Comparison of ENCODE assay signal across 24 cellular contexts in the genomic region with DNA sequence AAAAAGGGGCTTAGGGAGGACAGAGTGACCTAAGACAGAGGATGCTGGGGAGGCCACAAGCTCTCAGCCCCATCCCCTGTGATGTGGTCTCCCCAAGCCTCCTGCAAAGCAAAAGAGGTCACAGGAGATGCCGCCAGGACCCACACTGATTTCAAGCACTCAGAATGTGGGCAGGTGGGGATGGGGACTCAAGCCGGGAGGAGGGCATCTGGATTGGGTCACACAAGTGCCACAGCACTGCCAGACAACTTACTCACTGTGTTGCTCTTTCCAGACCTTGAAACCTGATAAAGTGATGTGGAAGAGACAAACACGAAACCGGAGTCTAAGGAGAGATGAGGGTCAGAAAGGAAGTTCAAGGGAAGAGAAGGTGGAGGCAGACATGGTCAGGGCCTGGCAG.
A peak's percentile ranks its signal among the peaks of the same experiment; 100 is the strongest.
DNase-seq lines count a peak whose midpoint lies in the region; ATAC-seq, FAIRE-seq and TF ChIP-seq lines count a peak whose summit lies in the region.
"Had no signal": no experiment of that assay in that cellular context is flagged by ENCODE, and none has a peak within 500 bp of the region (broad histone marks: within the 10 kb centered on the region; RNA-seq: fewer than 3 reads in every experiment).

No MANE protein-coding gene starts in this region.

- WGBS in A549 (ENCODE audit: missing lambda C conversion rate): 81% methylated on average over 4 of the region's 4 CpGs
- WGBS in mesenchymal stem cell: 100% methylated on average over 4 of the region's 4 CpGs

- peaks cover 2% of the 10 kb centered on the region for H3K36me3 Mint-ChIP-seq in chondrocyte (ENCODE audit: low read depth)
- H3K36me3 Mint-ChIP-seq: CD4-positive, CD25-positive, alpha-beta regulatory T cell had no signal

- POLR2A ChIA-PET in A549 (lab: Yijun Ruan, JAX): no interaction called here

- H2BK12ac ChIP-seq in mesenchymal stem cell (ENCODE audit: low read length in 2 of 2): no peak overlapping the region

- no peaks in the 10 kb centered on the region for H3K79me1 ChIP-seq in mesenchymal stem cell (replicated peaks; ENCODE audit: low read length, poor library complexity, severe bottlenecking)

- H2AFZ ChIP-seq in mesenchymal stem cell (ENCODE audit: low read depth, low read length): no peak overlapping the region
- H2AFZ ChIP-seq: GM23248 had no signal

- H4K8ac ChIP-seq in mesenchymal stem cell (ENCODE audit: low read length): no peak overlapping the region

- CTCF ChIA-PET in A549 (lab: Yijun Ruan, JAX): no interaction called here

- TF ChIP-seq POLR2A in A549 (IDR thresholded peaks at IDR 0.05; ENCODE audit: low read length): no peak

- H3K27me3 ChIP-seq in mesenchymal stem cell (ENCODE audit: control insufficient read depth in 1 of 2, insufficient read depth in 1 of 2, low read length in 2 of 2) (peaks cover 0 to 22% of the 10 kb centered on the region in 2 experiments), thoracic aorta (replicated peaks; ENCODE audit: insufficient read depth) (no peaks in the 10 kb centered on the region), brain microvascular endothelial cell (replicated peaks) (no peaks in the 10 kb centered on the region)
- H3K27me3 ChIP-seq: BLaER1 had no signal

- TF ChIP-seq EP300 in A549 (IDR thresholded peaks at IDR 0.05): no peak

- H3K4me3 Mint-ChIP-seq in chondrocyte (ENCODE audit: unreplicated experiment): no peak overlapping the region
- H3K4me3 Mint-ChIP-seq: CD4-positive, CD25-positive, alpha-beta regulatory T cell had no signal

- ATAC-seq in A549 (no peak), thoracic aorta (ENCODE audit: insufficient number of reproducible peaks, low FRiP score, low read depth) (no peak)
- ATAC-seq: PC-3 had no signal

- no peak overlapping the region for H3K23ac ChIP-seq in mesenchymal stem cell (ENCODE audit: low read length in 2 of 2)

- no peaks in the 10 kb centered on the region for H3K9me3 ChIP-seq in A549
- H3K9me3 ChIP-seq in mesenchymal stem cell (ENCODE audit: control insufficient read depth, low read length): no peaks in the 10 kb centered on the region
- no peaks in the 10 kb centered on the region for H3K9me3 ChIP-seq in thoracic aorta
- H3K9me3 ChIP-seq: BLaER1, SJCRH30 had no signal

- H3K18ac ChIP-seq in mesenchymal stem cell (ENCODE audit: low read depth in 1 of 2, low read length in 2 of 2): no peak overlapping the region

- H2AK5ac ChIP-seq in mesenchymal stem cell (ENCODE audit: low read length, severe bottlenecking): peak overlapping the region; percentile 70

- no peak for FAIRE-seq in A549 (lab: Jason Lieb, UNC)
- FAIRE-seq: HTR-8/SVneo had no signal

- no peak overlapping the region for H3K9ac ChIP-seq in mesenchymal stem cell (ENCODE audit: low read length)
- H3K9ac ChIP-seq: BLaER1, GM23248 had no signal

- no peak for TF ChIP-seq RAD21 in A549 (conservative IDR thresholded peaks at IDR 0.05 in 1 of 2, IDR thresholded peaks at IDR 0.05 in 1 of 2)

- H3K27ac ChIP-seq in A549: peak overlapping the region; percentile 25 to 28; a peak in 4 of 6 replicates
- H3K27ac ChIP-seq in mesenchymal stem cell (ENCODE audit: low read length, poor library complexity, severe bottlenecking): no peak overlapping the region
- H3K27ac ChIP-seq in thoracic aorta: peak overlapping the region; percentile 78 to 86
- no peak overlapping the region for H3K27ac ChIP-seq in brain microvascular endothelial cell
- H3K27ac ChIP-seq: BLaER1, GM23248, SJCRH30 had no signal

- H3K4me1 Mint-ChIP-seq in chondrocyte (ENCODE audit: low read depth): peaks cover 76% of the 10 kb centered on the region
- H3K4me1 Mint-ChIP-seq: CD4-positive, CD25-positive, alpha-beta regulatory T cell had no signal

- H3K4me1 ChIP-seq in A549 (peaks cover 15% of the 10 kb centered on the region), mesenchymal stem cell (ENCODE audit: control insufficient read depth, insufficient read depth, low read depth, low read length) (peaks cover 21% of the 10 kb centered on the region), thoracic aorta (ENCODE audit: control insufficient read depth in 1 of 2, low read depth in 2 of 2) (peaks cover 13 to 82% of the 10 kb centered on the region in 2 donors)

- no peak overlapping the region for H2BK5ac ChIP-seq in mesenchymal stem cell (ENCODE audit: low read depth, low read length, poor library complexity, severe bottlenecking)

- no peak overlapping the region for H2BK120ac ChIP-seq in mesenchymal stem cell (ENCODE audit: low read depth, low read length)

- peak overlapping the region; percentile 95 for H3K27ac Mint-ChIP-seq in chondrocyte (ENCODE audit: unreplicated experiment)
- H3K27ac Mint-ChIP-seq: CD4-positive, CD25-positive, alpha-beta regulatory T cell had no signal

- H3K9me3 Mint-ChIP-seq in chondrocyte (ENCODE audit: low read depth): peaks cover 6% of the 10 kb centered on the region

- no peak overlapping the region for H3K14ac ChIP-seq in mesenchymal stem cell (ENCODE audit: low read length in 2 of 2)

- H3K4me3 ChIP-seq in A549 (no peak overlapping the region), mesenchymal stem cell (ENCODE audit: insufficient read depth in 1 of 2, low read depth in 1 of 2, low read length in 2 of 2) (no peak overlapping the region), thoracic aorta (no peak overlapping the region), brain microvascular endothelial cell (ENCODE audit: low read depth, low read length) (no peak overlapping the region)
- H3K4me3 ChIP-seq: BLaER1, GM23248, SJCRH30 had no signal

- no peak overlapping the region for H4K91ac ChIP-seq in mesenchymal stem cell (ENCODE audit: low read length)

- peak overlapping the region; percentile 26 for H2BK15ac ChIP-seq in mesenchymal stem cell (ENCODE audit: low read depth, poor library complexity, severe bottlenecking)

- no peak for DNase-seq in A549 (ENCODE audit: low read depth in 1 of 2, low spot score in 1 of 2)
- DNase-seq in chondrocyte (ENCODE audit: low spot score): no peak
- DNase-seq in mesenchymal stem cell: no peak
- no peak for DNase-seq in thoracic aorta (ENCODE audit: low spot score)
- DNase-seq in ACHN: no peak
- no peak for DNase-seq in activated CD4-positive, alpha-beta T cell treated with anti-CD3 and anti-CD28 coated beads, Interleukin-2, amount 50 U/mL, for 4 hours
- DNase-seq in brain microvascular endothelial cell: no peak
- no peak for DNase-seq in stimulated activated CD4-positive, alpha-beta T cell treated with anti-CD3 and anti-CD28 coated beads, Interleukin-4, amount 100 ng/mL, for 1 hour
- DNase-seq: 8988T; CD4-positive, CD25-positive, alpha-beta regulatory T cell; DMS53; GM23248; H7; KBM-7; MV-4-11; NCI-H1105; NCI-H1436 treated with DMSO at 0.1 percent for 48 hours; NCI-H187 treated with DMSO at 0.1 percent for 48 hours; NCI-H2107; NCI-H774; PC-3 had no signal

- H3K4ac ChIP-seq in mesenchymal stem cell (ENCODE audit: low read depth in 1 of 2, low read length in 2 of 2): no peak overlapping the region

- H3K27me3 Mint-ChIP-seq in chondrocyte (ENCODE audit: low read depth): no peaks in the 10 kb centered on the region

- H3K4me2 ChIP-seq in A549 (no peak overlapping the region), mesenchymal stem cell (ENCODE audit: low read length, poor library complexity, severe bottlenecking) (no peak overlapping the region)
- H3K4me2 ChIP-seq: BLaER1 had no signal

- TF ChIP-seq CTCF in A549 (IDR thresholded peaks at IDR 0.05) (no peak), chondrocyte (IDR thresholded peaks at IDR 0.05) (no peak), thoracic aorta (IDR thresholded peaks at IDR 0.05) (no peak), brain microvascular endothelial cell (IDR thresholded peaks at IDR 0.05; ENCODE audit: low read depth, low read length, missing control alignments) (no peak)

- H3K36me3 ChIP-seq in mesenchymal stem cell (ENCODE audit: control insufficient read depth in 1 of 2, insufficient read depth in 2 of 2, low read depth in 1 of 2, low read length in 2 of 2): no peaks in the 10 kb centered on the region
- H3K36me3 ChIP-seq in thoracic aorta: no peaks in the 10 kb centered on the region
- no peaks in the 10 kb centered on the region for H3K36me3 ChIP-seq in brain microvascular endothelial cell (replicated peaks)
- H3K36me3 ChIP-seq: BLaER1, SJCRH30 had no signal

- in situ Hi-C loops in ACHN (cut with HindIII; ENCODE audit: low pct_ligation_motif_present, low pct_unique_long_range_greater_than_20kb, low sequenced_read_pairs): no loop called here
- in situ Hi-C loops in brain microvascular endothelial cell (cut with HindIII; ENCODE audit: low pct_ligation_motif_present, low sequenced_read_pairs): no loop called here

TF ChIP-seq in A549, 52 proteins besides CTCF, POLR2A, EP300 and RAD21:
- no peak for TF ChIP-seq KDM5A (IDR thresholded peaks at IDR 0.05)
- TF ChIP-seq CHD4 (IDR thresholded peaks at IDR 0.05; ENCODE audit: borderline replicate concordance): no peak
- TF ChIP-seq CEBPB (IDR thresholded peaks at IDR 0.05): no peak
- TF ChIP-seq HOXB13 (CRISPR knock-in tag; IDR thresholded peaks at IDR 0.05; ENCODE audit: low read depth): no peak
- no peak for TF ChIP-seq HOXB5 (CRISPR knock-in tag; IDR thresholded peaks at IDR 0.05)
- TF ChIP-seq JUN (IDR thresholded peaks at IDR 0.05): no peak
- TF ChIP-seq MAFK (IDR thresholded peaks at IDR 0.05; ENCODE audit: partially characterized antibody): no peak
- TF ChIP-seq ZNF302 (CRISPR knock-in tag; IDR thresholded peaks at IDR 0.05): no peak

Comparison
In these comparisons a context has a peak if more than half of its experiments do, and no peak if none do; other contexts are left out.
1. H3K27ac ChIP-seq: peak in A549 (2 of 2) and thoracic aorta (2 of 2); none in mesenchymal stem cell (single experiment) and brain microvascular endothelial cell (single experiment).